In the genomic region with DNA sequence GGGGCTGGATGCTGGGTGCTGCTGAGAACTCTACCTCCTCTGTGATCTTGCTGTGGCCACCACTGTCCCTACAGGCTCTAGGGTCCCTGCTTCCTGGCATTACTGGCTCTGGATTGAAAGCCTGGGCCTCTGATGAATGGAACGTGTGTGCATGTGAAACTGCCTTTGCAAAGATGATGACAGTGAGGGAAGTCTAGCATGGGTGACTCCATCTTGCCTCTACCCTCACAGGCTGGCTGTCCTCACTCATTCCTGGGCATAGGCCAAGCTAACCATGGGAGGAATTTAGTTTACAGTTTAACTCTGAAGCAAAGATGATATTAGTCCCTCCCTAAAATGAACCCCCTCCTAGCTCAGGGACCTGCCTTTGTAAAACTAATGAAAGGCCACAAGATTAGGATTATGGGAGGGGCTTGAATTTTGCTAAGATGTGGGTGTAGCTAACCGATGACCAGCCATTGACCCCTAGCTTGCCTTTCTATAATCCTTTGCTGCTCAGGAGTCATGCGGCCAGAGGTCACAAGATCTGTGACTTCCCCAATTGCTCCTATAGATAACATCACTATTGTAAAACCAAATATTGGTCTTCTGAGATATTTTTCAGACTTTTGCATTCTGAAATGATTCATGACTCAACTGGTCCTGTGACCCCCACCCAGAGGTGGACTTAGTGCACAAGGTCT, we compare ENCODE assay signal across 17 cellular contexts. TPM values are rescaled to one million over a fixed set of nuclear protein-coding genes. Genes with fewer than 3 reads are reported as not detected.
A peak's percentile ranks its signal among the peaks of the same experiment; 100 is the strongest.
DNase-seq lines count a peak whose midpoint lies in the region; ATAC-seq and TF ChIP-seq lines count a peak whose summit lies in the region.
"Had no signal": no experiment of that assay in that cellular context is flagged by ENCODE, and none has a peak within 500 bp of the region (broad histone marks: within the 10 kb centered on the region; RNA-seq: fewer than 3 reads in every experiment).

No MANE protein-coding gene starts in this region.

- H3K9me2 ChIP-seq in GM23248 (ENCODE audit: insufficient read depth) = no peaks in the 10 kb centered on the region

- WGBS in GM23248 (ENCODE audit: low coverage in 1 of 2, low lambda C conversion rate in 2 of 2, missing lambda C conversion rate in 2 of 2), 2 experiments = 71 to 84% methylated on average over 3 of the region's 3 CpGs

- H3K4me2 ChIP-seq in GM23248 (ENCODE audit: unreplicated experiment) = no peak overlapping the region

- H3K27ac ChIP-seq in coronary artery (no peak overlapping the region), GM23248 (no peak overlapping the region)
- H3K27ac ChIP-seq in naive thymus-derived CD4-positive, alpha-beta T cell (ENCODE audit: low read depth, low read length) = no peak overlapping the region
- no peak overlapping the region for H3K27ac ChIP-seq in CD4-positive, alpha-beta memory T cell (ENCODE audit: low read depth, low read length)
- H3K27ac ChIP-seq: HL-60 had no signal

- no peak for TF ChIP-seq CTCF in coronary artery (IDR thresholded peaks at IDR 0.05)

- CTCF ChIA-PET in naive thymus-derived CD4-positive, alpha-beta T cell (lab: Charles Lee) = no interaction called here
- CTCF ChIA-PET in CD4-positive, alpha-beta memory T cell (lab: Charles Lee; ENCODE audit: partially characterized antibody) = interaction anchor here (2.0 kb wide), 1 partner anchor 11 kb away, joined by 6 read pairs; no protein-coding TSS in a partner anchor

- H3K27me3 ChIP-seq in naive thymus-derived CD4-positive, alpha-beta T cell (ENCODE audit: control insufficient read depth in 2 of 2, insufficient read depth in 2 of 2, low read length in 2 of 2) = no peaks in the 10 kb centered on the region
- no peaks in the 10 kb centered on the region for H3K27me3 ChIP-seq in GM23248 (replicated peaks; ENCODE audit: insufficient read depth)
- peaks cover 7% of the 10 kb centered on the region for H3K27me3 ChIP-seq in CD4-positive, alpha-beta memory T cell (ENCODE audit: insufficient read depth, low read length)

- peaks cover 16 to 45% (median 31%) of the 10 kb centered on the region in 5 donors for H3K27me3 Mint-ChIP-seq in naive thymus-derived CD4-positive, alpha-beta T cell
- peaks cover 40% of the 10 kb centered on the region for H3K27me3 Mint-ChIP-seq in activated T-cell treated with anti-CD3 and anti-CD28 coated beads, Interleukin-2, amount 50 U/mL, for 24 hours
- H3K27me3 Mint-ChIP-seq in activated T-helper 2 cell treated with anti-CD3 and anti-CD28 coated beads, Interferon-gamma antibody, Interleukin-2, Interleukin-4, amounts not matched to agents 10 μg/mL and 5 μg/mL and 100 μg/mL, durations not matched to agents 14 hours and 24 hours and 36 hours (ENCODE audit: low read depth) = peaks cover 18% of the 10 kb centered on the region
- peaks cover 28 to 32% of the 10 kb centered on the region in 2 donors for H3K27me3 Mint-ChIP-seq in CD4-positive, alpha-beta memory T cell

- H3K4me1 Mint-ChIP-seq in naive thymus-derived CD4-positive, alpha-beta T cell = no peaks in the 10 kb centered on the region
- no peaks in the 10 kb centered on the region for H3K4me1 Mint-ChIP-seq in activated T-cell treated with anti-CD3 and anti-CD28 coated beads, Interleukin-2, amount 50 U/mL, for 24 hours (ENCODE audit: low read depth)
- no peaks in the 10 kb centered on the region for H3K4me1 Mint-ChIP-seq in activated T-helper 2 cell treated with anti-CD3 and anti-CD28 coated beads, Interferon-gamma antibody, Interleukin-2, Interleukin-4, amounts not matched to agents 10 μg/mL and 5 μg/mL and 100 μg/mL, durations not matched to agents 14 hours and 24 hours and 36 hours (ENCODE audit: low read depth)
- H3K4me1 Mint-ChIP-seq in CD4-positive, alpha-beta memory T cell = no peaks in the 10 kb centered on the region

- no peaks in the 10 kb centered on the region for H4K20me1 ChIP-seq in GM23248 (ENCODE audit: insufficient read depth)

- in situ Hi-C loops in GM23248 (cut with MboI) = no loop called here

- peaks cover 8% of the 10 kb centered on the region; the same call in 1 of the 2 replicates for H3K79me2 ChIP-seq in GM23248 (ENCODE audit: insufficient read depth)

- no peak overlapping the region for H3K27ac Mint-ChIP-seq in naive thymus-derived CD4-positive, alpha-beta T cell
- no peak overlapping the region for H3K27ac Mint-ChIP-seq in activated T-cell treated with anti-CD3 and anti-CD28 coated beads, Interleukin-2, amount 50 U/mL, for 24 hours
- no peak overlapping the region for H3K27ac Mint-ChIP-seq in activated T-helper 2 cell treated with anti-CD3 and anti-CD28 coated beads, Interferon-gamma antibody, Interleukin-2, Interleukin-4, amounts not matched to agents 10 μg/mL and 5 μg/mL and 100 μg/mL, durations not matched to agents 14 hours and 24 hours and 36 hours
- H3K27ac Mint-ChIP-seq in CD4-positive, alpha-beta memory T cell = no peak overlapping the region
- H3K27ac Mint-ChIP-seq: CD4-positive, CD25-positive, alpha-beta regulatory T cell had no signal

- POLR2A ChIA-PET in naive thymus-derived CD4-positive, alpha-beta T cell (lab: Charles Lee) = no interaction called here
- POLR2A ChIA-PET in CD4-positive, alpha-beta memory T cell (lab: Charles Lee; ENCODE audit: partially characterized antibody) = no interaction called here

- peaks cover 3% of the 10 kb centered on the region; the same call in 1 of the 2 replicates for H3F3A ChIP-seq in GM23248 (ENCODE audit: insufficient read depth)

- H3K9me3 ChIP-seq in naive thymus-derived CD4-positive, alpha-beta T cell (ENCODE audit: control insufficient read depth in 2 of 3, low read length in 3 of 3) = no peaks in the 10 kb centered on the region
- H3K9me3 ChIP-seq in GM23248 (ENCODE audit: low read depth) = no peaks in the 10 kb centered on the region
- no peaks in the 10 kb centered on the region for H3K9me3 ChIP-seq in CD4-positive, alpha-beta memory T cell (ENCODE audit: control insufficient read depth in 1 of 2, low read length in 2 of 2)

- no peak overlapping the region for H3K4me3 Mint-ChIP-seq in naive thymus-derived CD4-positive, alpha-beta T cell
- H3K4me3 Mint-ChIP-seq in activated T-cell treated with anti-CD3 and anti-CD28 coated beads, Interleukin-2, amount 50 U/mL, for 24 hours = no peak overlapping the region
- H3K4me3 Mint-ChIP-seq in activated T-helper 2 cell treated with anti-CD3 and anti-CD28 coated beads, Interferon-gamma antibody, Interleukin-2, Interleukin-4, amounts not matched to agents 10 μg/mL and 5 μg/mL and 100 μg/mL, durations not matched to agents 14 hours and 24 hours and 36 hours (ENCODE audit: low read depth) = no peak overlapping the region
- no peak overlapping the region for H3K4me3 Mint-ChIP-seq in CD4-positive, alpha-beta memory T cell
- H3K4me3 Mint-ChIP-seq: CD4-positive, CD25-positive, alpha-beta regulatory T cell; H9 had no signal

- H3K9ac ChIP-seq in GM23248 = no peak overlapping the region

- H3K36me3 ChIP-seq in naive thymus-derived CD4-positive, alpha-beta T cell (ENCODE audit: control insufficient read depth in 2 of 3, insufficient read depth in 3 of 3, low read length in 3 of 3) = no peaks in the 10 kb centered on the region
- H3K36me3 ChIP-seq in GM23248 (ENCODE audit: low read depth) = 0 out of 2 replicates have a peak, but pooled peaks cover 4% of the 10 kb centered on the region
- H3K36me3 ChIP-seq in CD4-positive, alpha-beta memory T cell (ENCODE audit: insufficient read depth, low read length) = no peaks in the 10 kb centered on the region

- ATAC-seq in naive thymus-derived CD4-positive, alpha-beta T cell = peak; percentile 55

- H3K4me1 ChIP-seq in naive thymus-derived CD4-positive, alpha-beta T cell (ENCODE audit: control insufficient read depth in 2 of 2, insufficient read depth in 2 of 2, low read length in 2 of 2) = no peaks in the 10 kb centered on the region
- H3K4me1 ChIP-seq in GM23248 (ENCODE audit: insufficient read depth) = peaks cover 14% of the 10 kb centered on the region
- H3K4me1 ChIP-seq in CD4-positive, alpha-beta memory T cell (ENCODE audit: insufficient read depth, low read length) = no peaks in the 10 kb centered on the region

- H3K36me3 Mint-ChIP-seq in naive thymus-derived CD4-positive, alpha-beta T cell = no peaks in the 10 kb centered on the region
- no peaks in the 10 kb centered on the region for H3K36me3 Mint-ChIP-seq in activated T-cell treated with anti-CD3 and anti-CD28 coated beads, Interleukin-2, amount 50 U/mL, for 24 hours (ENCODE audit: low read depth)
- no peaks in the 10 kb centered on the region for H3K36me3 Mint-ChIP-seq in activated T-helper 2 cell treated with anti-CD3 and anti-CD28 coated beads, Interferon-gamma antibody, Interleukin-2, Interleukin-4, amounts not matched to agents 10 μg/mL and 5 μg/mL and 100 μg/mL, durations not matched to agents 14 hours and 24 hours and 36 hours (ENCODE audit: low read depth)
- peaks cover 0 to 4% of the 10 kb centered on the region in 2 donors for H3K36me3 Mint-ChIP-seq in CD4-positive, alpha-beta memory T cell

- no peaks in the 10 kb centered on the region for H3K9me3 Mint-ChIP-seq in naive thymus-derived CD4-positive, alpha-beta T cell
- no peaks in the 10 kb centered on the region for H3K9me3 Mint-ChIP-seq in activated T-cell treated with anti-CD3 and anti-CD28 coated beads, Interleukin-2, amount 50 U/mL, for 24 hours
- H3K9me3 Mint-ChIP-seq in activated T-helper 2 cell treated with anti-CD3 and anti-CD28 coated beads, Interferon-gamma antibody, Interleukin-2, Interleukin-4, amounts not matched to agents 10 μg/mL and 5 μg/mL and 100 μg/mL, durations not matched to agents 14 hours and 24 hours and 36 hours = no peaks in the 10 kb centered on the region
- H3K9me3 Mint-ChIP-seq in CD4-positive, alpha-beta memory T cell = no peaks in the 10 kb centered on the region
- H3K9me3 Mint-ChIP-seq: H9 had no signal

- DNase-seq in GF-D8 (lab: John Stamatoyannopoulos, UW) (peak; percentile 23), OCI-M1 (lab: John Stamatoyannopoulos, UW) (peak; percentile 86), coronary artery (ENCODE audit: low spot score) (peak; percentile 57), GM23248 (no peak)
- DNase-seq in naive thymus-derived CD4-positive, alpha-beta T cell = no peak
- no peak for DNase-seq in activated T-cell treated with anti-CD3 and anti-CD28 coated beads, Interleukin-2, amount 50 U/mL, for 24 hours
- no peak for DNase-seq in activated T-helper 2 cell treated with anti-CD3 and anti-CD28 coated beads, Interferon-gamma antibody, Interleukin-2, Interleukin-4, amounts not matched to agents 10 μg/mL and 5 μg/mL and 100 μg/mL, durations not matched to agents 14 hours and 24 hours and 36 hours (ENCODE audit: low spot score)
- no peak for DNase-seq in CD4-positive, alpha-beta memory T cell
- DNase-seq: CD4-positive, CD25-positive, alpha-beta regulatory T cell; H9; NCI-H1105 treated with DMSO at 0.1 percent for 48 hours; NCI-H1694 treated with DMSO at 0.1 percent for 48 hours; NCI-H510A; NCI-H774; Right ventricle myocardium superior; SW 1271 had no signal

- H3K4me3 ChIP-seq in coronary artery (no peak overlapping the region), GM23248 (no peak overlapping the region)
- no peak overlapping the region for H3K4me3 ChIP-seq in naive thymus-derived CD4-positive, alpha-beta T cell (ENCODE audit: low read length)
- no peak overlapping the region for H3K4me3 ChIP-seq in CD4-positive, alpha-beta memory T cell (ENCODE audit: low read length in 2 of 2)

- H2AFZ ChIP-seq in GM23248 = no peak overlapping the region

- intact Hi-C loops in naive thymus-derived CD4-positive, alpha-beta T cell (cut with micrococcal nuclease) = no loop called here
- intact Hi-C loops in activated T-helper 2 cell treated with anti-CD3 and anti-CD28 coated beads, Interferon-gamma antibody, Interleukin-2, Interleukin-4, amounts not matched to agents 10 μg/mL and 5 μg/mL and 100 μg/mL, durations not matched to agents 14 hours and 24 hours and 36 hours (cut with micrococcal nuclease) = no loop called here
- intact Hi-C loops in CD4-positive, alpha-beta memory T cell (cut with micrococcal nuclease) = no loop called here

RNA-seq across cellular contexts. Expression of gene C1S, which starts 2.2 kb away (rescaled TPM):
- total RNA-seq in naive thymus-derived CD4-positive, alpha-beta T cell = 1 to 10 TPM; 2.0 to 3.9 (median 3.0) TPM
- polyA plus RNA-seq in naive thymus-derived CD4-positive, alpha-beta T cell = not detected
- total RNA-seq in GM23248 (2014; rRNA removed; shearing (Covaris generic)) = 174 and 200 TPM in 2 replicates
- polyA plus RNA-seq in GM23248 (2016; fragmentation: Nextera tagmentation; extraction: Ambion mirVana) = 195 and 198 TPM in 2 replicates
- 2.5 and 2.6 TPM in 2 replicates for total RNA-seq in activated T-helper 2 cell treated with anti-CD3 and anti-CD28 coated beads, Interferon-gamma antibody, Interleukin-2, Interleukin-4, amounts not matched to agents 10 μg/mL and 5 μg/mL and 100 μg/mL, durations not matched to agents 14 hours and 24 hours and 36 hours
- total RNA-seq in CD4-positive, alpha-beta memory T cell = 1 to 10 TPM; 1.3 to 2.6 TPM
- polyA plus RNA-seq in CD4-positive, alpha-beta memory T cell = not detected
- polyA plus RNA-seq: CD4-positive, CD25-positive, alpha-beta regulatory T cell had no signal

RNA-seq across cellular contexts. Expression of gene C1R, which starts 33.9 kb away (rescaled TPM):
- total RNA-seq in naive thymus-derived CD4-positive, alpha-beta T cell = 1 to 10 TPM; 1.6 to 7.2 (median 4.8) TPM
- polyA plus RNA-seq in naive thymus-derived CD4-positive, alpha-beta T cell = 1 to 10 TPM; 1.0 to 2.9 TPM
- total RNA-seq in GM23248 (2014; rRNA removed; shearing (Covaris generic)) = 51.1 and 52.2 TPM in 2 replicates
- 75.0 and 78.9 TPM in 2 replicates for polyA plus RNA-seq in GM23248 (2016; fragmentation: Nextera tagmentation; extraction: Ambion mirVana)
- 1.5 and 2.5 TPM in 2 replicates for total RNA-seq in activated T-helper 2 cell treated with anti-CD3 and anti-CD28 coated beads, Interferon-gamma antibody, Interleukin-2, Interleukin-4, amounts not matched to agents 10 μg/mL and 5 μg/mL and 100 μg/mL, durations not matched to agents 14 hours and 24 hours and 36 hours
- total RNA-seq in CD4-positive, alpha-beta memory T cell = 1 to 10 TPM in 1 of 2 experiments, under 1 TPM in 1; 0.86 to 2.3 TPM
- polyA plus RNA-seq in CD4-positive, alpha-beta memory T cell = under 1 TPM; 0.44 to 0.53 TPM

RNA-seq across cellular contexts. Expression of gene LPCAT3, which starts 40.0 kb away (rescaled TPM):
- total RNA-seq in naive thymus-derived CD4-positive, alpha-beta T cell = 10 to 100 TPM; 16.7 to 37.9 (median 27.1) TPM
- 10 to 100 TPM; 20.5 to 28.4 TPM for polyA plus RNA-seq in naive thymus-derived CD4-positive, alpha-beta T cell
- 7.7 and 11.8 TPM in 2 replicates for total RNA-seq in GM23248 (2014; rRNA removed; shearing (Covaris generic))
- polyA plus RNA-seq in GM23248 (2016; fragmentation: Nextera tagmentation; extraction: Ambion mirVana) = 19.7 and 20.4 TPM in 2 replicates
- 30.9 and 34.0 TPM in 2 replicates for total RNA-seq in activated T-helper 2 cell treated with anti-CD3 and anti-CD28 coated beads, Interferon-gamma antibody, Interleukin-2, Interleukin-4, amounts not matched to agents 10 μg/mL and 5 μg/mL and 100 μg/mL, durations not matched to agents 14 hours and 24 hours and 36 hours
- total RNA-seq in CD4-positive, alpha-beta memory T cell = 10 to 100 TPM; 18.3 to 21.6 TPM
- polyA plus RNA-seq in CD4-positive, alpha-beta memory T cell = 10 to 100 TPM; 25.3 to 33.8 TPM

RNA-seq across cellular contexts. Expression of gene C1RL, which starts 50.7 kb away (rescaled TPM):
- 10 to 100 TPM; 18.5 to 38.6 (median 24.4) TPM for total RNA-seq in naive thymus-derived CD4-positive, alpha-beta T cell
- polyA plus RNA-seq in naive thymus-derived CD4-positive, alpha-beta T cell = 1 to 10 TPM; 2.9 to 4.4 TPM
- total RNA-seq in GM23248 (2014; rRNA removed; shearing (Covaris generic)) = 22.2 and 26.7 TPM in 2 replicates
- 14.3 and 14.9 TPM in 2 replicates for polyA plus RNA-seq in GM23248 (2016; fragmentation: Nextera tagmentation; extraction: Ambion mirVana)
- total RNA-seq in activated T-helper 2 cell treated with anti-CD3 and anti-CD28 coated beads, Interferon-gamma antibody, Interleukin-2, Interleukin-4, amounts not matched to agents 10 μg/mL and 5 μg/mL and 100 μg/mL, durations not matched to agents 14 hours and 24 hours and 36 hours = 20.2 and 28.7 TPM in 2 replicates
- total RNA-seq in CD4-positive, alpha-beta memory T cell = 10 to 100 TPM; 30.7 to 33.6 TPM
- 1 to 10 TPM; 4.9 to 9.6 TPM for polyA plus RNA-seq in CD4-positive, alpha-beta memory T cell

Comparison
In these comparisons a context has a peak if more than half of its experiments do, and no peak if none do; other contexts are left out.
1. DNase-seq: peak in GF-D8 (single experiment), OCI-M1 (single experiment) and coronary artery (single experiment); none in naive thymus-derived CD4-positive, alpha-beta T cell (0 of 9), GM23248 (single experiment), activated T-cell treated with anti-CD3 and anti-CD28 coated beads, Interleukin-2, amount 50 U/mL, for 24 hours (single experiment), activated T-helper 2 cell treated with anti-CD3 and anti-CD28 coated beads, Interferon-gamma antibody, Interleukin-2, Interleukin-4, amounts not matched to agents 10 μg/mL and 5 μg/mL and 100 μg/mL, durations not matched to agents 14 hours and 24 hours and 36 hours (single experiment) and CD4-positive, alpha-beta memory T cell (0 of 5).
2. RNA of gene C1S, which starts 2.2 kb away (total RNA-seq): 174 to 200 TPM in GM23248; 2.0 to 3.9 TPM in naive thymus-derived CD4-positive, alpha-beta T cell, 1.3 to 2.6 TPM in CD4-positive, alpha-beta memory T cell and 2.5 to 2.6 TPM in activated T-helper 2 cell treated with anti-CD3 and anti-CD28 coated beads, Interferon-gamma antibody, Interleukin-2, Interleukin-4, amounts not matched to agents 10 μg/mL and 5 μg/mL and 100 μg/mL, durations not matched to agents 14 hours and 24 hours and 36 hours; every median in the first group is over 10 times any median in the second.